Comparison of ENCODE assay signal across 8 cellular contexts in genomic region chr22:19942071-19942885, GRCh38. TPM values are rescaled to one million over a fixed set of nuclear protein-coding genes. Genes with fewer than 3 reads are reported as not detected.
A peak's percentile ranks its signal among the peaks of the same experiment; 100 is the strongest.
DNase-seq lines count a peak whose midpoint lies in the region; ATAC-seq and TF ChIP-seq lines count a peak whose summit lies in the region.

No MANE protein-coding gene starts in this region.

- 12% methylated on average over 8 of the region's 8 CpGs for WGBS in liver

- H3K9ac ChIP-seq in colonic mucosa (ENCODE audit: low read depth in 2 of 2, low read length in 2 of 2) (peak overlapping the region; percentile 90 to 98), liver (ENCODE audit: low read depth in 1 of 2, low read length in 2 of 2) (peak overlapping the region; percentile 90 to 95), stomach smooth muscle (ENCODE audit: low read length in 2 of 2) (peak overlapping the region; percentile 95 to 96)

- H3K27me3 ChIP-seq in colonic mucosa (no peaks in the 10 kb centered on the region), liver (ENCODE audit: control insufficient read depth in 4 of 4, insufficient read depth in 4 of 4, low read length in 3 of 4) (no peaks in the 10 kb centered on the region), stomach smooth muscle (ENCODE audit: control insufficient read depth in 1 of 2, insufficient read depth in 2 of 2, low read length in 2 of 2) (no peaks in the 10 kb centered on the region)

- DNase-seq in AG20443 (ENCODE audit: low spot score) = peak; percentile 83
- no peak for DNase-seq in RWPE1 (ENCODE audit: low spot score)
- DNase-seq in colonic mucosa = no peak
- DNase-seq in NCI-H345 (lab: John Stamatoyannopoulos, UW) = no peak
- no peak for DNase-seq in NCI-H1436 (lab: John Stamatoyannopoulos, UW)

- H3K4me1 ChIP-seq in colonic mucosa (no peaks in the 10 kb centered on the region), liver (ENCODE audit: control insufficient read depth in 4 of 4, insufficient read depth in 4 of 4, low read length in 3 of 4) (peaks cover 9 to 41% (median 23%) of the 10 kb centered on the region in 4 donors), stomach smooth muscle (ENCODE audit: control insufficient read depth, insufficient read depth, low read length) (peaks cover 34% of the 10 kb centered on the region)

- peak overlapping the region; percentile 98 for H3K27ac ChIP-seq in RWPE1
- peak overlapping the region; percentile 81 for H3K27ac ChIP-seq in colonic mucosa
- peak overlapping the region; percentile 86 to 89 for H3K27ac ChIP-seq in liver (ENCODE audit: low read depth in 1 of 2, low read length in 2 of 2)
- peak overlapping the region; percentile 98 for H3K27ac ChIP-seq in stomach smooth muscle (ENCODE audit: low read length)

- no peak for TF ChIP-seq CTCF in RWPE1 (conservative IDR thresholded peaks at IDR 0.05; ENCODE audit: low read depth)
- TF ChIP-seq CTCF in colonic mucosa (IDR thresholded peaks at IDR 0.05) = no peak
- no peak for TF ChIP-seq CTCF in liver (IDR thresholded peaks at IDR 0.05; ENCODE audit: low read depth, low read length, missing input control)

- POLR2A ChIA-PET in RWPE1 (lab: Yijun Ruan, JAX; ENCODE audit: low non-redundant PET) = no interaction called here

- peak overlapping the region; percentile 74 for H3K4me3 ChIP-seq in colonic mucosa
- H3K4me3 ChIP-seq in liver (ENCODE audit: low read depth in 1 of 3, low read length in 3 of 3) = peak overlapping the region; percentile 37 to 89 (median 64)
- peak overlapping the region; percentile 90 to 99 for H3K4me3 ChIP-seq in stomach smooth muscle (ENCODE audit: low read length in 2 of 2)

- peak; percentile 14 for ATAC-seq in GM19467 (IDR thresholded peaks at IDR 0.05; ENCODE audit: unreplicated experiment)

- no peaks in the 10 kb centered on the region for H3K36me3 ChIP-seq in colonic mucosa
- no peaks in the 10 kb centered on the region for H3K36me3 ChIP-seq in liver (ENCODE audit: control insufficient read depth in 4 of 4, insufficient read depth in 3 of 4, low read depth in 1 of 4, low read length in 3 of 4)
- no peaks in the 10 kb centered on the region for H3K36me3 ChIP-seq in stomach smooth muscle (ENCODE audit: control insufficient read depth in 2 of 2, insufficient read depth in 2 of 2, low read length in 2 of 2)

- CTCF ChIA-PET in RWPE1 (lab: Yijun Ruan, JAX) = no interaction called here

- no peak for TF ChIP-seq RAD21 in liver (IDR thresholded peaks at IDR 0.05)

- intact Hi-C loops in colonic mucosa (cut with DNase I) = no loop called here

- H3K9me3 ChIP-seq in colonic mucosa (no peaks in the 10 kb centered on the region), liver (ENCODE audit: control insufficient read depth in 4 of 4, low read length in 3 of 4) (no peaks in the 10 kb centered on the region), stomach smooth muscle (ENCODE audit: control insufficient read depth in 2 of 2, low read length in 2 of 2) (no peaks in the 10 kb centered on the region)

TF ChIP-seq in liver, 16 proteins besides CTCF, POLR2A, EP300 and RAD21:
- TF ChIP-seq RXRA (IDR thresholded peaks at IDR 0.05) (no peak), GABPA (IDR thresholded peaks at IDR 0.05 in 1 of 2, conservative IDR thresholded peaks at IDR 0.05 in 1 of 2) (no peak), JUND (IDR thresholded peaks at IDR 0.05) (no peak), HNF4G (IDR thresholded peaks at IDR 0.05) (no peak), NR2F2 (IDR thresholded peaks at IDR 0.05) (no peak), REST (IDR thresholded peaks at IDR 0.05) (no peak), ZBTB33 (IDR thresholded peaks at IDR 0.05) (no peak), FOXA1 (IDR thresholded peaks at IDR 0.05) (no peak), SP1 (IDR thresholded peaks at IDR 0.05) (no peak), MAX (IDR thresholded peaks at IDR 0.05) (no peak), EGR1 (IDR thresholded peaks at IDR 0.05; ENCODE audit: low read depth in 2 of 2) (no peak), YY1 (IDR thresholded peaks at IDR 0.05) (no peak), FOXA2 (IDR thresholded peaks at IDR 0.05) (no peak), TAF1 (conservative IDR thresholded peaks at IDR 0.05) (no peak), ATF3 (IDR thresholded peaks at IDR 0.05) (no peak), HNF4A (conservative IDR thresholded peaks at IDR 0.05) (no peak)
TF ChIP-seq in liver: peak in this region for 0.

RNA-seq across cellular contexts. Expression of gene TXNRD2, which starts 0.7 kb away (rescaled TPM):
- total RNA-seq in colonic mucosa (10 to 100 TPM; 22.3 to 29.5 TPM), liver (10 to 100 TPM; 22.2 to 30.2 TPM)
- polyA plus RNA-seq in liver = 10 to 100 TPM; 37.0 to 41.3 TPM

RNA-seq across cellular contexts. Expression of gene COMT, which starts 0.7 kb away (rescaled TPM):
- total RNA-seq in colonic mucosa = 100 to 1,000 TPM in 1 of 2 donors, 10 to 100 TPM in 1; 70.0 to 125 TPM
- total RNA-seq in liver = 100 to 1,000 TPM in 1 of 2 donors, 10 to 100 TPM in 1; 75.3 to 136 TPM
- polyA plus RNA-seq in liver = 100 to 1,000 TPM; 156 to 430 TPM
